20 cellular contexts compared by ENCODE assay signal in the genomic region with DNA sequence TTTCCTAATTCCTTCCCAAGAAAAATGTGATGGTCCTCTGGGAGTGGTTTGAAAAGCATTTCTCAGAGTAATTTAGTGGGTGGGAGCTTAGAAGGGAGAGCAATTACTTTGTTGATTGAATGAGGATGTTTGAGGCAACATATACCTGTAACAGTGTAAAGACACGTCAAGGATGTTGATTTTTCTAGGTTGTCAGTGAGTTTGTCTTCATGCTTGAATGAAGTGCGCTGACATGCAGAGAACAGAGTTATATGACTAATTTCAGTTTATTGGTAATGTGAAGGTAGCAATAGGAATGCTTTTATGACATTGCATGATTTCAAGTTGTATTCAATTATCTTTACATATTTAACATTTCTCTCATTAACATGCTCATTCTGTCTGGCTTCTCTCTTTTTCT.
DNase-seq lines count a peak whose midpoint lies in the region; ATAC-seq, FAIRE-seq and TF ChIP-seq lines count a peak whose summit lies in the region.
"Had no signal": no experiment of that assay in that cellular context is flagged by ENCODE, and none has a peak within 500 bp of the region (broad histone marks: within the 10 kb centered on the region; RNA-seq: fewer than 3 reads in every experiment).

No MANE protein-coding gene starts in this region.

- H3K36me3 Mint-ChIP-seq in GM23338 (ENCODE audit: low read depth) = no peaks in the 10 kb centered on the region

- no peak for ATAC-seq in GM23338
- ATAC-seq: HepG2 had no signal

- DNase-seq in DMS53 (lab: John Stamatoyannopoulos, UW) (peak; percentile 84), GM23338 (ENCODE audit: low spot score) (no peak), RCC 7860 (ENCODE audit: low spot score) (peak; percentile 34), kidney glomerular epithelial cell (lab: John Stamatoyannopoulos, UW) (peak; percentile 34), right atrium auricular region (ENCODE audit: low spot score) (no peak), iPS-NIHi7 (ENCODE audit: extremely low spot score) (no peak), iPS-NIHi11 (ENCODE audit: low spot score) (no peak)
- DNase-seq in activated CD8-positive, alpha-beta memory T cell treated with anti-CD3 and anti-CD28 coated beads for 24 hours = no peak
- DNase-seq: 8988T; CD8-positive, alpha-beta memory T cell; GM23248; NCI-H1105; NCI-H187; NCI-H2171; NCI-H524; PC-9 had no signal

- H3K36me3 ChIP-seq in GM23338 (ENCODE audit: insufficient read depth) (no peaks in the 10 kb centered on the region), right atrium auricular region (no peaks in the 10 kb centered on the region)
- H3K36me3 ChIP-seq: BLaER1 had no signal

- H3F3A ChIP-seq in GM23338 (replicated peaks; ENCODE audit: low read depth) = no peaks in the 10 kb centered on the region

- no peaks in the 10 kb centered on the region for H3K79me2 ChIP-seq in GM23338 (replicated peaks; ENCODE audit: insufficient read depth)

- FAIRE-seq in RCC 7860 (lab: Jason Lieb, UNC) = peak; percentile 61
- FAIRE-seq: HepG2 had no signal

- no peaks in the 10 kb centered on the region for H4K20me1 ChIP-seq in GM23338 (replicated peaks; ENCODE audit: insufficient read depth)
- H4K20me1 ChIP-seq: BLaER1 had no signal

- H3K27ac Mint-ChIP-seq in GM23338 = no peak overlapping the region
- H3K27ac Mint-ChIP-seq: CD8-positive, alpha-beta memory T cell had no signal

- H3K9me2 ChIP-seq in GM23338 (ENCODE audit: insufficient read depth) = no peaks in the 10 kb centered on the region

- H3K27me3 Mint-ChIP-seq in GM23338 (ENCODE audit: insufficient read depth, low read depth, poor library complexity) = peaks cover 1% of the 10 kb centered on the region

- H3K4me1 ChIP-seq in GM23338 (ENCODE audit: insufficient read depth) = no peaks in the 10 kb centered on the region
- H3K4me1 ChIP-seq in right atrium auricular region = peaks cover 0 to 4% of the 10 kb centered on the region in 2 donors
- H3K4me1 ChIP-seq: BLaER1 had no signal

- H3K9me3 ChIP-seq in right atrium auricular region = no peaks in the 10 kb centered on the region
- H3K9me3 ChIP-seq: BLaER1 had no signal

- H2AFZ ChIP-seq in GM23338 = 0 out of 2 replicates have a peak overlapping the region, but pooled peaks have one; percentile 69
- H2AFZ ChIP-seq: GM23248, PC-9 had no signal

- H3K27me3 ChIP-seq in GM23338 (ENCODE audit: insufficient read depth) (no peaks in the 10 kb centered on the region), right atrium auricular region (no peaks in the 10 kb centered on the region)
- H3K27me3 ChIP-seq: BLaER1 had no signal

- H3K4me3 Mint-ChIP-seq in GM23338 = no peak overlapping the region
- H3K4me3 Mint-ChIP-seq: CD8-positive, alpha-beta memory T cell had no signal

- H3K4me2 ChIP-seq in GM23338 = no peak overlapping the region
- H3K4me2 ChIP-seq: BLaER1, KMS-11, PC-9 had no signal

- no peaks in the 10 kb centered on the region for H3K9me3 Mint-ChIP-seq in GM23338
- H3K9me3 Mint-ChIP-seq: CD8-positive, alpha-beta memory T cell had no signal

- H3K4me3 ChIP-seq in GM23338 (no peak overlapping the region), right atrium auricular region (no peak overlapping the region)
- H3K4me3 ChIP-seq: BLaER1, GM23248, PC-9, SK-N-MC had no signal

- no peak for TF ChIP-seq CTCF in GM23338 (conservative IDR thresholded peaks at IDR 0.05; ENCODE audit: low read depth in 2 of 2)
- no peak for TF ChIP-seq CTCF in right atrium auricular region (IDR thresholded peaks at IDR 0.05)

- H3K27ac ChIP-seq in GM23338 (ENCODE audit: low read depth) (no peak overlapping the region), right atrium auricular region (no peak overlapping the region)
- H3K27ac ChIP-seq: BLaER1, GM23248, KMS-11, PC-9, SK-N-MC had no signal

- no peaks in the 10 kb centered on the region for H3K4me1 Mint-ChIP-seq in GM23338
- H3K4me1 Mint-ChIP-seq: CD8-positive, alpha-beta memory T cell had no signal

TF ChIP-seq in GM23338, 12 proteins besides CTCF, POLR2A, EP300 and RAD21 (continues in another document):
- TF ChIP-seq ZNF331 (CRISPR knock-in tag; IDR thresholded peaks at IDR 0.05; ENCODE audit: low read depth) (no peak), EZH2phosphoT487 (IDR thresholded peaks at IDR 0.05; ENCODE audit: unreplicated experiment) (no peak), ZNF114 (CRISPR knock-in tag; IDR thresholded peaks at IDR 0.05) (no peak), ETS1 (IDR thresholded peaks at IDR 0.05) (no peak), REST (IDR thresholded peaks at IDR 0.05; ENCODE audit: unreplicated experiment) (no peak), CREB1 (CRISPR knock-in tag; IDR thresholded peaks at IDR 0.05; ENCODE audit: low read depth) (no peak), JUNB (IDR thresholded peaks at IDR 0.05; ENCODE audit: unreplicated experiment) (no peak), EZH2 (IDR thresholded peaks at IDR 0.05; ENCODE audit: low read depth, unreplicated experiment) (no peak), POLR2AphosphoS5 (IDR thresholded peaks at IDR 0.05; ENCODE audit: low read depth) (no peak), NANOG (IDR thresholded peaks at IDR 0.05; ENCODE audit: borderline replicate concordance) (no peak), STAT1 (IDR thresholded peaks at IDR 0.05; ENCODE audit: unreplicated experiment) (no peak)

Comparison
In these comparisons a context has a peak if more than half of its experiments do, and no peak if none do; other contexts are left out.
1. DNase-seq: peak in DMS53 (single experiment), RCC 7860 (single experiment) and kidney glomerular epithelial cell (single experiment); none in GM23338 (single experiment), right atrium auricular region (single experiment), activated CD8-positive, alpha-beta memory T cell treated with anti-CD3 and anti-CD28 coated beads for 24 hours (single experiment), iPS-NIHi7 (single experiment) and iPS-NIHi11 (single experiment).